In genomic region chr17:65936013-65936412, GRCh38 we compare ENCODE assay signal across 27 cellular contexts.
DNase-seq lines count a peak whose midpoint lies in the region; ATAC-seq and TF ChIP-seq lines count a peak whose summit lies in the region.
"Had no signal": no experiment of that assay in that cellular context is flagged by ENCODE, and none has a peak within 500 bp of the region (broad histone marks: within the 10 kb centered on the region; RNA-seq: fewer than 3 reads in every experiment).

No MANE protein-coding gene starts in this region.

- H3K36me3 ChIP-seq in breast epithelium (no peaks in the 10 kb centered on the region), mammary epithelial cell (ENCODE audit: insufficient read depth, low read length) (no peaks in the 10 kb centered on the region), BE2C (no peaks in the 10 kb centered on the region)
- H3K36me3 ChIP-seq: BLaER1, Peyer's patch, tibial artery had no signal

- no peaks in the 10 kb centered on the region for H3K9me3 Mint-ChIP-seq in MCF 10A (ENCODE audit: unreplicated experiment)
- peaks cover 14% of the 10 kb centered on the region for H3K9me3 Mint-ChIP-seq in stimulated activated memory B cell treated with anti-CD40 and anti-IgM and Interleukin-4, amounts not matched to agents 10 μg/mL and 1 μg/mL and 100 μg/mL, for 72 hours

- peaks cover 0 to 7% of the 10 kb centered on the region in 2 donors for H3K9me3 ChIP-seq in breast epithelium
- no peaks in the 10 kb centered on the region for H3K9me3 ChIP-seq in mammary epithelial cell (replicated peaks; ENCODE audit: insufficient read depth, low read length)
- H3K9me3 ChIP-seq in BE2C: no peaks in the 10 kb centered on the region
- H3K9me3 ChIP-seq: Peyer's patch had no signal

- no peaks in the 10 kb centered on the region for H3K79me2 ChIP-seq in mammary epithelial cell (ENCODE audit: insufficient read depth, low read length)

- no TSS peak for BruUV-seq in MCF 10A (replicated peaks; lab: Mats Ljungman, UMichigan)
- no TSS peak for BruUV-seq in mammary epithelial cell (replicated peaks; lab: Mats Ljungman, UMichigan)

- H4K20me1 ChIP-seq in mammary epithelial cell (ENCODE audit: insufficient read depth, low read length): no peaks in the 10 kb centered on the region
- H4K20me1 ChIP-seq: BLaER1 had no signal

- H3K36me3 Mint-ChIP-seq in MCF 10A (ENCODE audit: insufficient read depth, unreplicated experiment): no peaks in the 10 kb centered on the region
- peaks cover 12% of the 10 kb centered on the region for H3K36me3 Mint-ChIP-seq in stimulated activated memory B cell treated with anti-CD40 and anti-IgM and Interleukin-4, amounts not matched to agents 10 μg/mL and 1 μg/mL and 100 μg/mL, for 72 hours

- H3K27ac ChIP-seq in breast epithelium: no peak overlapping the region
- no peak overlapping the region for H3K27ac ChIP-seq in mammary epithelial cell (ENCODE audit: insufficient read depth, low read depth, low read length)
- no peak overlapping the region for H3K27ac ChIP-seq in foreskin keratinocyte
- H3K27ac ChIP-seq: BLaER1, Peyer's patch, SK-N-MC, tibial artery had no signal

- dilution Hi-C loops in mammary epithelial cell (cut with HindIII; ENCODE audit: low sequenced_read_pairs): no loop called here

- DNase-seq in MCF 10A (ENCODE audit: unreplicated experiment) (peak; percentile 27), breast epithelium (ENCODE audit: low spot score in 2 of 2) (no peak), mammary epithelial cell (peak; percentile 71), foreskin keratinocyte (peak; percentile 54 to 80), BE2C (no peak)
- DNase-seq: activated CD4-positive, alpha-beta T cell treated with anti-CD3 and anti-CD28 coated beads, Interleukin-2, amount 50 U/mL, for 48 hours; activated CD8-positive, alpha-beta memory T cell treated with anti-CD3 and anti-CD28 coated beads, Interleukin-2, amount 50 U/mL, for 48 hours; activated gamma-delta T cell treated with Interleukin-2 at 50 U/mL for 16 hours; Calu3; central memory CD4-positive, alpha-beta T cell; NCI-H1417 treated with DMSO at 0.1 percent for 48 hours; NCI-H2107; NCI-H510A; nucleus accumbens; Peyer's patch; retina; stimulated activated CD4-positive, alpha-beta T cell treated with anti-CD3 and anti-CD28 coated beads, Interleukin-4, amount 100 ng/mL, for 24 hours; tibial artery had no signal

- no peak overlapping the region for H3K4me3 ChIP-seq in breast epithelium
- H3K4me3 ChIP-seq in mammary epithelial cell (replicated peaks in 1 of 3; ENCODE audit: insufficient read depth in 1 of 3, low read depth in 2 of 3, low read length in 3 of 3): no peak overlapping the region
- no peak overlapping the region for H3K4me3 ChIP-seq in BE2C (ENCODE audit: low read depth, low read length)
- H3K4me3 ChIP-seq: BLaER1, GM23338, Peyer's patch, SK-N-MC, tibial artery had no signal

- POLR2A ChIA-PET in MCF 10A (lab: Yijun Ruan, JAX): interaction anchor here (0.7 to 1.3 kb wide), 3 partner anchors 9 to 152 kb away, joined by 3 to 5 read pairs (median 4); no protein-coding TSS in a partner anchor

- H2AFZ ChIP-seq in mammary epithelial cell (ENCODE audit: low read depth, low read length): no peak overlapping the region
- H2AFZ ChIP-seq: GM23338 had no signal

- H3K4me1 Mint-ChIP-seq in MCF 10A (ENCODE audit: insufficient read depth, unreplicated experiment): peaks cover 7% of the 10 kb centered on the region
- peaks cover 5% of the 10 kb centered on the region for H3K4me1 Mint-ChIP-seq in stimulated activated memory B cell treated with anti-CD40 and anti-IgM and Interleukin-4, amounts not matched to agents 10 μg/mL and 1 μg/mL and 100 μg/mL, for 72 hours
- H3K4me1 Mint-ChIP-seq: GM23338 had no signal

- in situ Hi-C loops in mammary epithelial cell (cut with MboI; ENCODE audit: low sequenced_read_pairs in 2 of 2): no loop called here

- H3K9ac ChIP-seq in mammary epithelial cell (ENCODE audit: insufficient read depth, low read length): no peak overlapping the region
- H3K9ac ChIP-seq: BLaER1 had no signal

- no peak overlapping the region for H3K27ac Mint-ChIP-seq in MCF 10A (ENCODE audit: low read depth, unreplicated experiment)
- H3K27ac Mint-ChIP-seq in stimulated activated memory B cell treated with anti-CD40 and anti-IgM and Interleukin-4, amounts not matched to agents 10 μg/mL and 1 μg/mL and 100 μg/mL, for 72 hours: no peak overlapping the region
- H3K27ac Mint-ChIP-seq: GM23338; stimulated activated naive CD8-positive, alpha-beta T cell treated with anti-CD3 and anti-CD28 coated beads, Interleukin-15, Interleukin-2, amounts not matched to agents 100 ng/mL and 50 ng/mL, for 24 hours; T-helper 2 cell treated with Interferon-gamma antibody and Interleukin-4, amounts not matched to agents 5 μg/mL and 100 μg/mL, for 36 hours had no signal

- peak; percentile 95 for ATAC-seq in foreskin keratinocyte
- no peak for ATAC-seq in stimulated activated memory B cell treated with anti-CD40 and anti-IgM and Interleukin-4, amounts not matched to agents 10 μg/mL and 1 μg/mL and 100 μg/mL, for 72 hours
- ATAC-seq in GM21360 (IDR thresholded peaks at IDR 0.05; ENCODE audit: unreplicated experiment): no peak
- no peak for ATAC-seq in GM21515 (IDR thresholded peaks at IDR 0.05; ENCODE audit: unreplicated experiment)
- ATAC-seq: esophagus mucosa, GM23338 had no signal

- intact Hi-C loops in MCF 10A (cut with micrococcal nuclease): no loop called here
- intact Hi-C loops in breast epithelium (cut with DNase I; ENCODE audit: low total_unique reads): no loop called here
- intact Hi-C loops in mammary epithelial cell (cut with micrococcal nuclease): no loop called here

- H3K4me3 Mint-ChIP-seq in MCF 10A (ENCODE audit: unreplicated experiment): no peak overlapping the region
- no peak overlapping the region for H3K4me3 Mint-ChIP-seq in stimulated activated memory B cell treated with anti-CD40 and anti-IgM and Interleukin-4, amounts not matched to agents 10 μg/mL and 1 μg/mL and 100 μg/mL, for 72 hours
- H3K4me3 Mint-ChIP-seq: GM23338; stimulated activated naive CD8-positive, alpha-beta T cell treated with anti-CD3 and anti-CD28 coated beads, Interleukin-15, Interleukin-2, amounts not matched to agents 100 ng/mL and 50 ng/mL, for 24 hours; T-helper 2 cell treated with Interferon-gamma antibody and Interleukin-4, amounts not matched to agents 5 μg/mL and 100 μg/mL, for 36 hours had no signal

- WGBS in mammary epithelial cell (ENCODE audit: low coverage, missing lambda C conversion rate): 67% methylated on average over 3 of the region's 3 CpGs

- no peak for TF ChIP-seq CTCF in MCF 10A (IDR thresholded peaks at IDR 0.05; ENCODE audit: unreplicated experiment)
- TF ChIP-seq CTCF in breast epithelium (IDR thresholded peaks at IDR 0.05): no peak
- TF ChIP-seq CTCF in mammary epithelial cell (conservative IDR thresholded peaks at IDR 0.05 in 1 of 2, IDR thresholded peaks at IDR 0.05 in 1 of 2; ENCODE audit: extremely low read depth in 1 of 2, insufficient read depth in 1 of 2, low read depth in 1 of 2, low read length in 2 of 2): no peak
- no peak for TF ChIP-seq CTCF in foreskin keratinocyte (conservative IDR thresholded peaks at IDR 0.05)
- TF ChIP-seq CTCF in BE2C (IDR thresholded peaks at IDR 0.05; ENCODE audit: low read depth, low read length): no peak

- no peaks in the 10 kb centered on the region for H3K27me3 Mint-ChIP-seq in MCF 10A (ENCODE audit: insufficient read depth, unreplicated experiment)
- no peaks in the 10 kb centered on the region for H3K27me3 Mint-ChIP-seq in stimulated activated memory B cell treated with anti-CD40 and anti-IgM and Interleukin-4, amounts not matched to agents 10 μg/mL and 1 μg/mL and 100 μg/mL, for 72 hours

- no peaks in the 10 kb centered on the region for H3K4me1 ChIP-seq in breast epithelium
- no peaks in the 10 kb centered on the region for H3K4me1 ChIP-seq in mammary epithelial cell (ENCODE audit: insufficient read depth, low read length)
- peaks cover 4% of the 10 kb centered on the region for H3K4me1 ChIP-seq in foreskin keratinocyte
- H3K4me1 ChIP-seq in BE2C: no peaks in the 10 kb centered on the region
- H3K4me1 ChIP-seq: Peyer's patch had no signal

- no peak overlapping the region for H3K4me2 ChIP-seq in mammary epithelial cell (ENCODE audit: insufficient read depth, low read depth, low read length)
- H3K4me2 ChIP-seq: BLaER1, GM23338 had no signal

- CTCF ChIA-PET in MCF 10A (lab: Yijun Ruan, JAX) (no interaction called here), mammary epithelial cell (lab: Charles Lee; ENCODE audit: low non-redundant PET) (no interaction called here)

- no peak for TF ChIP-seq POLR2A in breast epithelium (IDR thresholded peaks at IDR 0.05)

- H3K27me3 ChIP-seq in breast epithelium: no peaks in the 10 kb centered on the region
- no peaks in the 10 kb centered on the region for H3K27me3 ChIP-seq in mammary epithelial cell (ENCODE audit: insufficient read depth, low read length)
- no peaks in the 10 kb centered on the region for H3K27me3 ChIP-seq in foreskin keratinocyte
- H3K27me3 ChIP-seq in BE2C: no peaks in the 10 kb centered on the region
- H3K27me3 ChIP-seq: BLaER1, Peyer's patch, tibial artery had no signal

Comparison
In these comparisons a context has a peak if more than half of its experiments do, and no peak if none do; other contexts are left out.
1. DNase-seq: peak in MCF 10A (single experiment), mammary epithelial cell (single experiment) and foreskin keratinocyte (2 of 2); none in breast epithelium (0 of 2) and BE2C (single experiment).